Comparison of ENCODE assay signal across 22 cellular contexts in genomic region chr3:81823086-81823485, GRCh38.
"Had no signal": no experiment of that assay in that cellular context is flagged by ENCODE, and none has a peak within 500 bp of the region (broad histone marks: within the 10 kb centered on the region; RNA-seq: fewer than 3 reads in every experiment).

No MANE protein-coding gene starts in this region.

- H3K27ac ChIP-seq: adrenal gland, breast epithelium, WERI-Rb-1 had no signal

- DNase-seq: activated CD4-positive, alpha-beta T cell treated with anti-CD3 and anti-CD28 coated beads for 4 hours; activated CD8-positive, alpha-beta memory T cell treated with anti-CD3 and anti-CD28 coated beads, Interleukin-2, amount 50 U/mL, for 4 hours; activated CD8-positive, alpha-beta T cell treated with anti-CD3 and anti-CD28 coated beads for 36 hours; activated naive CD4-positive, alpha-beta T cell treated with anti-CD3 and anti-CD28 coated beads, Interleukin-2, amount 50 U/mL, for 16 hours; activated naive CD8-positive, alpha-beta T cell treated with anti-CD3 and anti-CD28 coated beads, Interleukin-2, amount 10 ng/mL, durations not matched to agents 7 days and 5 days; activated T-cell treated with anti-CD3 and anti-CD28 coated beads, Interleukin-2, amount 50 U/mL, for 72 hours; anterior cingulate cortex; Kasumi-1; KBM-7; NCI-H1092; NCI-H1930; NCI-H2171; NCI-H748 treated with DMSO at 0.1 percent for 48 hours; PC-3; SIG-M5; SK-N-SH; T-helper 1 cell; WERI-Rb-1 had no signal

- ATAC-seq: activated CD4-positive, CD25-positive, alpha-beta regulatory T cell treated with anti-CD3 and anti-CD28 coated beads, Interleukin-2, amount 50 U/mL, for 24 hours; activated CD8-positive, alpha-beta T cell treated with anti-CD3 and anti-CD28 coated beads for 36 hours; activated T-cell treated with anti-CD3 and anti-CD28 coated beads, Interleukin-2, amount 50 U/mL, for 72 hours; PC-3 had no signal

- H3K4me2 ChIP-seq: SK-N-SH had no signal

- H3K36me3 ChIP-seq: adrenal gland, breast epithelium, WERI-Rb-1 had no signal

- H3K4me1 Mint-ChIP-seq: activated naive CD8-positive, alpha-beta T cell treated with anti-CD3 and anti-CD28 coated beads, Interleukin-2, amount 10 ng/mL, durations not matched to agents 7 days and 5 days; central memory CD8-positive, alpha-beta T cell had no signal

- H3K9me3 ChIP-seq: adrenal gland, SK-N-SH had no signal

- H3K4me1 ChIP-seq: adrenal gland, breast epithelium had no signal

- H3K9ac ChIP-seq: SK-N-SH had no signal

- H3K27ac Mint-ChIP-seq: activated CD8-positive, alpha-beta T cell treated with anti-CD3 and anti-CD28 coated beads for 36 hours; activated naive CD8-positive, alpha-beta T cell treated with anti-CD3 and anti-CD28 coated beads, Interleukin-2, amount 10 ng/mL, durations not matched to agents 7 days and 5 days; activated T-cell treated with anti-CD3 and anti-CD28 coated beads, Interleukin-2, amount 50 U/mL, for 72 hours had no signal

- H3K27me3 ChIP-seq: adrenal gland, breast epithelium had no signal

- H3K4me3 ChIP-seq: adrenal gland, breast epithelium had no signal

- H3K36me3 Mint-ChIP-seq: activated naive CD8-positive, alpha-beta T cell treated with anti-CD3 and anti-CD28 coated beads, Interleukin-2, amount 10 ng/mL, durations not matched to agents 7 days and 5 days had no signal

- H3K9me3 Mint-ChIP-seq: activated CD8-positive, alpha-beta T cell treated with anti-CD3 and anti-CD28 coated beads for 36 hours had no signal

- H3K27me3 Mint-ChIP-seq: activated CD8-positive, alpha-beta T cell treated with anti-CD3 and anti-CD28 coated beads for 36 hours; central memory CD8-positive, alpha-beta T cell had no signal

- H3K4me3 Mint-ChIP-seq: activated CD8-positive, alpha-beta T cell treated with anti-CD3 and anti-CD28 coated beads for 36 hours; activated naive CD8-positive, alpha-beta T cell treated with anti-CD3 and anti-CD28 coated beads, Interleukin-2, amount 10 ng/mL, durations not matched to agents 7 days and 5 days; activated T-cell treated with anti-CD3 and anti-CD28 coated beads, Interleukin-2, amount 50 U/mL, for 72 hours; central memory CD8-positive, alpha-beta T cell had no signal
